17 cellular contexts compared by ENCODE assay signal in genomic region chr9:38638881-38639576, GRCh38. TPM values are rescaled to one million over a fixed set of nuclear protein-coding genes. Genes with fewer than 3 reads are reported as not detected.
A peak's percentile ranks its signal among the peaks of the same experiment; 100 is the strongest.
DNase-seq lines count a peak whose midpoint lies in the region; FAIRE-seq and TF ChIP-seq lines count a peak whose summit lies in the region.
"Had no signal": no experiment of that assay in that cellular context is flagged by ENCODE, and none has a peak within 500 bp of the region (broad histone marks: within the 10 kb centered on the region; RNA-seq: fewer than 3 reads in every experiment).

No MANE protein-coding gene starts in this region.

- peaks cover 4% of the 10 kb centered on the region for H3K27me3 Mint-ChIP-seq in neural progenitor cell (ENCODE audit: insufficient read depth, low read depth)
- no peaks in the 10 kb centered on the region for H3K27me3 Mint-ChIP-seq in H9 (ENCODE audit: low read depth)

- FAIRE-seq in bronchial epithelial cell (lab: Jason Lieb, UNC) (no peak), urothelium cell line (lab: Jason Lieb, UNC) (peak; percentile 30)
- FAIRE-seq: GM18507 had no signal

- no peak overlapping the region for H2BK5ac ChIP-seq in H9 (ENCODE audit: insufficient read length, low read length)

- no peaks in the 10 kb centered on the region for H3K4me1 ChIP-seq in neural progenitor cell
- no peaks in the 10 kb centered on the region; the same call in 1 of the 2 replicates for H3K4me1 ChIP-seq in H9 (ENCODE audit: insufficient read depth, low read length)
- H3K4me1 ChIP-seq: Caco-2 had no signal

- H3K14ac ChIP-seq in H9 (ENCODE audit: insufficient read depth, low read length): no peak overlapping the region

- no peak overlapping the region for H4K5ac ChIP-seq in H9 (ENCODE audit: insufficient read length, low read depth, low read length)

- H3F3A ChIP-seq in neural progenitor cell (ENCODE audit: low read depth): no peaks in the 10 kb centered on the region

- no peaks in the 10 kb centered on the region for H3K36me3 ChIP-seq in bronchial epithelial cell (ENCODE audit: control insufficient read depth, insufficient read depth, low read length)
- no peaks in the 10 kb centered on the region for H3K36me3 ChIP-seq in neural progenitor cell
- H3K36me3 ChIP-seq: BLaER1 had no signal

- H3K56ac ChIP-seq in H9 (ENCODE audit: insufficient read length, low read depth, low read length): no peak overlapping the region

- H3K79me1 ChIP-seq in H9 (ENCODE audit: insufficient read depth, low read depth, low read length, poor library complexity, severe bottlenecking): no peaks in the 10 kb centered on the region

- H3K4me3 Mint-ChIP-seq in neural progenitor cell: no peak overlapping the region
- H3K4me3 Mint-ChIP-seq in H9: no peak overlapping the region
- H3K4me3 Mint-ChIP-seq: CD8-positive, alpha-beta memory T cell; GM23338; IgD-negative memory B cell had no signal

- no peaks in the 10 kb centered on the region for H3K27me3 ChIP-seq in bronchial epithelial cell (ENCODE audit: control insufficient read depth, insufficient read depth, low read length)
- H3K27me3 ChIP-seq in neural progenitor cell: no peaks in the 10 kb centered on the region
- no peaks in the 10 kb centered on the region for H3K27me3 ChIP-seq in H9 (ENCODE audit: insufficient read depth, low read length)
- H3K27me3 ChIP-seq: BLaER1 had no signal

- no peak overlapping the region for H2BK12ac ChIP-seq in H9 (ENCODE audit: insufficient read length, low read depth, low read length)

- H2BK20ac ChIP-seq in H9 (ENCODE audit: low read depth, low read length, poor library complexity, severe bottlenecking): no peak overlapping the region

- no peak overlapping the region for H3K23ac ChIP-seq in H9 (ENCODE audit: insufficient read length, low read depth, low read length)

- no peaks in the 10 kb centered on the region for H3K23me2 ChIP-seq in H9 (ENCODE audit: insufficient read length, low read depth, low read length, poor library complexity, severe bottlenecking)

- DNase-seq in DMS53 (lab: John Stamatoyannopoulos, UW) (peak; percentile 4), DMS53 treated with DMSO at 0.1 percent for 48 hours (lab: John Stamatoyannopoulos, UW; ENCODE audit: unreplicated experiment) (no peak), bronchial epithelial cell (ENCODE audit: low read depth) (peak; percentile 54), neural progenitor cell (ENCODE audit: low spot score) (no peak), urothelium cell line (ENCODE audit: low spot score) (no peak), H9 (no peak), nucleus accumbens (lab: John Stamatoyannopoulos, UW) (no peak)
- DNase-seq in NK-92 treated with Interleukin-12 subunit alpha and Interleukin-12 subunit beta, amount 100 ng/mL, for 24 hours (lab: John Stamatoyannopoulos, UW): no peak
- DNase-seq: AML-193; Caco-2; CD8-positive, alpha-beta memory T cell; H7 had no signal

- no peak overlapping the region for H3K18ac ChIP-seq in H9 (ENCODE audit: insufficient read length, low read depth, low read length)

- H3K4me3 ChIP-seq in bronchial epithelial cell (ENCODE audit: low read depth, low read length): no peak overlapping the region
- H3K4me3 ChIP-seq in neural progenitor cell: no peak overlapping the region
- H3K4me3 ChIP-seq: BLaER1, GM23338 had no signal

- H3K9me3 Mint-ChIP-seq in neural progenitor cell (peaks cover 4% of the 10 kb centered on the region), H9 (no peaks in the 10 kb centered on the region)
- H3K9me3 Mint-ChIP-seq: CD8-positive, alpha-beta memory T cell; GM23338; IgD-negative memory B cell had no signal

- no peak overlapping the region for H4K91ac ChIP-seq in H9 (ENCODE audit: insufficient read length, low read depth, low read length)

- no peak overlapping the region for H3K9ac ChIP-seq in neural progenitor cell
- no peak overlapping the region for H3K9ac ChIP-seq in H9 (ENCODE audit: extremely low read depth, insufficient read length, low read length)
- H3K9ac ChIP-seq: BLaER1 had no signal

- H3K79me2 ChIP-seq in neural progenitor cell (ENCODE audit: low read depth): no peaks in the 10 kb centered on the region
- no peaks in the 10 kb centered on the region for H3K79me2 ChIP-seq in H9 (ENCODE audit: insufficient read depth, low read length)

- H3T11ph ChIP-seq in H9 (ENCODE audit: low read length): no peak overlapping the region

- H3K9me3 ChIP-seq in neural progenitor cell (ENCODE audit: low read depth): no peaks in the 10 kb centered on the region
- H3K9me3 ChIP-seq in H9 (ENCODE audit: control insufficient read depth, low read depth, low read length): no peaks in the 10 kb centered on the region
- H3K9me3 ChIP-seq: BLaER1, Caco-2 had no signal

- H3K27ac ChIP-seq in neural progenitor cell: no peak overlapping the region
- H3K27ac ChIP-seq in H9 (ENCODE audit: insufficient read length, low read depth, low read length): no peak overlapping the region
- H3K27ac ChIP-seq: 22Rv1, BLaER1 had no signal

- H3K4ac ChIP-seq in H9 (ENCODE audit: low read depth, low read length): no peak overlapping the region

- no CpG with 5 or more reads among the region's 6 CpGs for WGBS in H9 (ENCODE audit: extremely low coverage, insufficient read length, low lambda C conversion rate)

- no peak overlapping the region for H4K8ac ChIP-seq in H9 (replicated peaks; ENCODE audit: insufficient read length, low read depth, low read length)

- H3K27ac Mint-ChIP-seq in neural progenitor cell (peak overlapping the region; percentile 22), H9 (no peak overlapping the region)
- H3K27ac Mint-ChIP-seq: CD8-positive, alpha-beta memory T cell; GM23338; IgD-negative memory B cell had no signal

- H2AK5ac ChIP-seq in H9 (ENCODE audit: insufficient read length, low read length): no peak overlapping the region

- no peak overlapping the region for H2BK120ac ChIP-seq in H9 (ENCODE audit: low read depth, low read length, poor library complexity, severe bottlenecking)

- H2AFZ ChIP-seq in neural progenitor cell (replicated peaks) (no peak overlapping the region), H9 (ENCODE audit: low read length) (no peak overlapping the region)
- H2AFZ ChIP-seq: GM23338 had no signal

- no peak overlapping the region for H2BK15ac ChIP-seq in H9 (ENCODE audit: low read depth, low read length)

- H3K4me1 Mint-ChIP-seq in neural progenitor cell: peaks cover 11% of the 10 kb centered on the region
- peaks cover 15 to 19% of the 10 kb centered on the region in 2 experiments for H3K4me1 Mint-ChIP-seq in H9
- H3K4me1 Mint-ChIP-seq: CD8-positive, alpha-beta memory T cell; IgD-negative memory B cell had no signal

- H4K20me1 ChIP-seq in neural progenitor cell (ENCODE audit: low read depth): no peaks in the 10 kb centered on the region
- no peaks in the 10 kb centered on the region for H4K20me1 ChIP-seq in H9 (ENCODE audit: control insufficient read depth, insufficient read depth, insufficient read length)
- H4K20me1 ChIP-seq: BLaER1 had no signal

- H3K4me2 ChIP-seq in neural progenitor cell (no peak overlapping the region), H9 (ENCODE audit: insufficient read depth, insufficient read length, low read length) (no peak overlapping the region)
- H3K4me2 ChIP-seq: BLaER1, GM23338 had no signal

- no peak for TF ChIP-seq CTCF in bronchial epithelial cell (IDR thresholded peaks at IDR 0.05; ENCODE audit: insufficient read depth, low read length, severe bottlenecking)
- TF ChIP-seq CTCF in neural progenitor cell (IDR thresholded peaks at IDR 0.05): no peak
- no peak for TF ChIP-seq CTCF in H9 (conservative IDR thresholded peaks at IDR 0.05)

- no peaks in the 10 kb centered on the region for H3K36me3 Mint-ChIP-seq in neural progenitor cell
- H3K36me3 Mint-ChIP-seq in H9 (ENCODE audit: insufficient read depth in 1 of 3, low read depth in 3 of 3): no peaks in the 10 kb centered on the region; a peak in 1 of 7 replicates
- H3K36me3 Mint-ChIP-seq: CD8-positive, alpha-beta memory T cell; IgD-negative memory B cell had no signal

RNA-seq across cellular contexts. Expression of gene ANKRD18A, which starts 18.6 kb away (rescaled TPM):
- 1.6 and 3.3 TPM in 2 replicates for total RNA-seq in bronchial epithelial cell
- 2.3 and 3.0 TPM in 2 replicates for total RNA-seq in neural progenitor cell (ENCODE audit: low replicate concordance)
- total RNA-seq in H9 (2021): 11.8 and 14.4 TPM in 2 replicates

Comparison
In these comparisons a context has a peak if more than half of its experiments do, and no peak if none do; other contexts are left out.
1. DNase-seq: peak in DMS53 (single experiment) and bronchial epithelial cell (single experiment); none in DMS53 treated with DMSO at 0.1 percent for 48 hours (single experiment), neural progenitor cell (single experiment), urothelium cell line (single experiment), NK-92 treated with Interleukin-12 subunit alpha and Interleukin-12 subunit beta, amount 100 ng/mL, for 24 hours (single experiment), H9 (single experiment) and nucleus accumbens (0 of 56).